ENCODE assay signal across 8 cellular contexts in genomic region chr2:190277234-190278112, GRCh38.
DNase-seq lines count a peak whose midpoint lies in the region; ATAC-seq, FAIRE-seq and TF ChIP-seq lines count a peak whose summit lies in the region.

No MANE protein-coding gene starts in this region.

- DNase-seq in ELF-1 (ENCODE audit: low read depth, low spot score) = peak; percentile 8
- DNase-seq in NCI-H2029 (lab: John Stamatoyannopoulos, UW) = peak; percentile 21
- DNase-seq in astrocyte of the cerebellum (ENCODE audit: low read depth) = peak; percentile 49
- peak; percentile 51 for DNase-seq in left kidney (ENCODE audit: low read depth, low spot score)

- ATAC-seq in HG03159 (IDR thresholded peaks at IDR 0.05; ENCODE audit: unreplicated experiment) = no peak
- no peak for ATAC-seq in GM18858 (IDR thresholded peaks at IDR 0.05; ENCODE audit: unreplicated experiment)
- ATAC-seq in HG03565 (IDR thresholded peaks at IDR 0.05; ENCODE audit: unreplicated experiment) = no peak

- in situ Hi-C loops in astrocyte of the cerebellum (cut with HindIII; ENCODE audit: low sequenced_read_pairs) = no loop called here

- FAIRE-seq in A204.1 (lab: Jason Lieb, UNC) = peak; percentile 94

- no peak overlapping the region for H3K4me3 ChIP-seq in astrocyte of the cerebellum (ENCODE audit: low read depth, low read length)

- TF ChIP-seq CTCF in astrocyte of the cerebellum (IDR thresholded peaks at IDR 0.05; ENCODE audit: low read depth, low read length, missing control alignments) = peak; percentile 55
